Comparison of ENCODE assay signal across 31 cellular contexts in the genomic region with DNA sequence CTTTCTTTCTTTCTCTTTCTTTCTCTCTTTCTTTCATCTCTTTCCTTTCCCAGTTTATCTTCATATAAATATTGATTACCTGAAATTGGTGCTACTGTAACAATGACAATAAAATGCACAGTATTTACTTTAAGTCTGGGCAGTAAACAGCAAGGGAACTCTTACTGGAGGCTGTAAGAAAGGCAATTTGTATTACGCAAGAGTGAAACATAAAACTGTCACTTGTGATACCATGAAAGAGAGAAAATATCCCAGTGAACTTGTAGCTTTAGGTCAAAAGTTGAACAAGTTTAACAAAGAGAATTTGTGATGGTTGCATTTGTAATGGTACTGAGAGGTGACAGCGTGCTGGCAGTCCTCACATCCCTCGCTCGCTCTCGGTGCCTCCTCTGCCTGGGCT.
"Had no signal": no experiment of that assay in that cellular context is flagged by ENCODE, and none has a peak within 500 bp of the region (broad histone marks: within the 10 kb centered on the region; RNA-seq: fewer than 3 reads in every experiment).

No MANE protein-coding gene starts in this region.

- H3K27me3 Mint-ChIP-seq: activated CD8-positive, alpha-beta T cell treated with anti-CD3 and anti-CD28 coated beads for 36 hours; activated naive CD4-positive, alpha-beta T cell treated with anti-CD3 and anti-CD28 coated beads, Interleukin-2, amount 50 U/mL, for 24 hours; activated naive CD8-positive, alpha-beta T cell treated with anti-CD3 and anti-CD28 coated beads, Interleukin-2, amount 50 U/mL, for 24 hours; naive B cell; progenitor cell of endocrine pancreas; stimulated activated memory B cell treated with anti-CD40 and anti-IgM and Interleukin-4, amounts not matched to agents 10 μg/mL and 1 μg/mL and 100 μg/mL, for 72 hours; stimulated activated naive CD8-positive, alpha-beta T cell treated with anti-CD3 and anti-CD28 coated beads, Interleukin-15, amount 100 ng/mL, for 72 hours; type B pancreatic cell had no signal

- H3K9me3 Mint-ChIP-seq: type B pancreatic cell had no signal

- FAIRE-seq: endothelial cell of umbilical vein had no signal

- H3K4me1 ChIP-seq: gastroesophageal sphincter, heart left ventricle, uterus had no signal

- DNase-seq: activated CD4-positive, alpha-beta T cell treated with anti-CD3 and anti-CD28 coated beads for 1 hour; activated CD4-positive, alpha-beta T cell treated with anti-CD3 and anti-CD28 coated beads, Interleukin-2, amount 50 U/mL, for 1 hour; activated CD8-positive, alpha-beta T cell treated with anti-CD3 and anti-CD28 coated beads for 36 hours; activated naive CD8-positive, alpha-beta T cell treated with anti-CD3 and anti-CD28 coated beads, Interleukin-2, amount 50 U/mL, for 24 hours; activated T-cell treated with anti-CD3 and anti-CD28 coated beads, Interleukin-2, amount 50 U/mL, for 48 hours; amygdala; caudate nucleus; cortex of kidney; heart left ventricle; hypothalamus; immature natural killer cell; naive B cell; nephron progenitor cell; ovary; stimulated activated CD4-positive, alpha-beta T cell treated with anti-CD3 and anti-CD28 coated beads, Interleukin-12 subunit alpha, Interleukin-12 subunit beta, amount 100 ng/mL, for 4 hours; stimulated activated CD4-positive, alpha-beta T cell treated with anti-CD3 and anti-CD28 coated beads, Interleukin-4, amount 100 ng/mL, for 24 hours; stimulated activated CD8-positive, alpha-beta memory T cell treated with anti-CD3 and anti-CD28 coated beads, Interleukin-4, amount 100 ng/mL, for 48 hours; stimulated activated naive CD8-positive, alpha-beta T cell treated with anti-CD3 and anti-CD28 coated beads, Interleukin-15, amount 100 ng/mL, for 72 hours; substantia nigra; uterus had no signal

- H3K9me3 ChIP-seq: gastroesophageal sphincter, ovary, uterus had no signal

- ATAC-seq: activated CD8-positive, alpha-beta T cell treated with anti-CD3 and anti-CD28 coated beads for 36 hours; activated naive CD8-positive, alpha-beta T cell treated with anti-CD3 and anti-CD28 coated beads, Interleukin-2, amount 50 U/mL, for 24 hours; gastroesophageal sphincter; heart left ventricle; sciatic nerve; stimulated activated memory B cell treated with anti-CD40 and anti-IgM and Interleukin-4, amounts not matched to agents 10 μg/mL and 1 μg/mL and 100 μg/mL, for 72 hours; stimulated activated naive CD8-positive, alpha-beta T cell treated with anti-CD3 and anti-CD28 coated beads, Interleukin-15, amount 100 ng/mL, for 72 hours; WTC11 had no signal

- H3K4me3 Mint-ChIP-seq: activated CD8-positive, alpha-beta T cell treated with anti-CD3 and anti-CD28 coated beads for 36 hours; activated naive CD4-positive, alpha-beta T cell treated with anti-CD3 and anti-CD28 coated beads, Interleukin-2, amount 50 U/mL, for 24 hours; activated naive CD8-positive, alpha-beta T cell treated with anti-CD3 and anti-CD28 coated beads, Interleukin-2, amount 50 U/mL, for 24 hours; immature natural killer cell; mesothelial cell of epicardium; naive B cell; nephron progenitor cell; stimulated activated memory B cell treated with anti-CD40 and anti-IgM and Interleukin-4, amounts not matched to agents 10 μg/mL and 1 μg/mL and 100 μg/mL, for 72 hours; stimulated activated naive CD8-positive, alpha-beta T cell treated with anti-CD3 and anti-CD28 coated beads, Interleukin-15, amount 100 ng/mL, for 72 hours; type B pancreatic cell; WTC11 had no signal

- H3K4me1 Mint-ChIP-seq: activated naive CD4-positive, alpha-beta T cell treated with anti-CD3 and anti-CD28 coated beads, Interleukin-2, amount 50 U/mL, for 24 hours; activated naive CD8-positive, alpha-beta T cell treated with anti-CD3 and anti-CD28 coated beads, Interleukin-2, amount 50 U/mL, for 24 hours; immature natural killer cell; mesothelial cell of epicardium; naive B cell; nephron progenitor cell; stimulated activated memory B cell treated with anti-CD40 and anti-IgM and Interleukin-4, amounts not matched to agents 10 μg/mL and 1 μg/mL and 100 μg/mL, for 72 hours; stimulated activated naive CD8-positive, alpha-beta T cell treated with anti-CD3 and anti-CD28 coated beads, Interleukin-15, amount 100 ng/mL, for 72 hours; WTC11 had no signal

- H3K27ac Mint-ChIP-seq: activated CD8-positive, alpha-beta T cell treated with anti-CD3 and anti-CD28 coated beads for 36 hours; activated naive CD4-positive, alpha-beta T cell treated with anti-CD3 and anti-CD28 coated beads, Interleukin-2, amount 50 U/mL, for 24 hours; activated naive CD8-positive, alpha-beta T cell treated with anti-CD3 and anti-CD28 coated beads, Interleukin-2, amount 50 U/mL, for 24 hours; activated T-helper 2 cell treated with anti-CD3 and anti-CD28 coated beads, Interferon-gamma antibody, Interleukin-2, Interleukin-4, amounts not matched to agents 10 μg/mL and 5 μg/mL and 100 μg/mL, durations not matched to agents 14 hours and 24 hours and 36 hours; immature natural killer cell; mesothelial cell of epicardium; naive B cell; nephron progenitor cell; progenitor cell of endocrine pancreas; stimulated activated memory B cell treated with anti-CD40 and anti-IgM and Interleukin-4, amounts not matched to agents 10 μg/mL and 1 μg/mL and 100 μg/mL, for 72 hours; stimulated activated naive CD8-positive, alpha-beta T cell treated with anti-CD3 and anti-CD28 coated beads, Interleukin-15, amount 100 ng/mL, for 72 hours; type B pancreatic cell; WTC11 had no signal

- H3K36me3 Mint-ChIP-seq: activated naive CD4-positive, alpha-beta T cell treated with anti-CD3 and anti-CD28 coated beads, Interleukin-2, amount 50 U/mL, for 24 hours; mesothelial cell of epicardium; naive B cell; stimulated activated memory B cell treated with anti-CD40 and anti-IgM and Interleukin-4, amounts not matched to agents 10 μg/mL and 1 μg/mL and 100 μg/mL, for 72 hours; type B pancreatic cell had no signal

- H3K36me3 ChIP-seq: gastroesophageal sphincter, heart left ventricle, ovary, uterus had no signal

- H3K27ac ChIP-seq: gastroesophageal sphincter, heart left ventricle, ovary, skin epidermis, uterus had no signal

- H3K27me3 ChIP-seq: gastroesophageal sphincter, heart left ventricle, ovary, uterus had no signal

- H3K4me3 ChIP-seq: gastroesophageal sphincter, heart left ventricle, ovary, skin epidermis, uterus had no signal
